Comparison of ENCODE assay signal across 8 cellular contexts in the genomic region with DNA sequence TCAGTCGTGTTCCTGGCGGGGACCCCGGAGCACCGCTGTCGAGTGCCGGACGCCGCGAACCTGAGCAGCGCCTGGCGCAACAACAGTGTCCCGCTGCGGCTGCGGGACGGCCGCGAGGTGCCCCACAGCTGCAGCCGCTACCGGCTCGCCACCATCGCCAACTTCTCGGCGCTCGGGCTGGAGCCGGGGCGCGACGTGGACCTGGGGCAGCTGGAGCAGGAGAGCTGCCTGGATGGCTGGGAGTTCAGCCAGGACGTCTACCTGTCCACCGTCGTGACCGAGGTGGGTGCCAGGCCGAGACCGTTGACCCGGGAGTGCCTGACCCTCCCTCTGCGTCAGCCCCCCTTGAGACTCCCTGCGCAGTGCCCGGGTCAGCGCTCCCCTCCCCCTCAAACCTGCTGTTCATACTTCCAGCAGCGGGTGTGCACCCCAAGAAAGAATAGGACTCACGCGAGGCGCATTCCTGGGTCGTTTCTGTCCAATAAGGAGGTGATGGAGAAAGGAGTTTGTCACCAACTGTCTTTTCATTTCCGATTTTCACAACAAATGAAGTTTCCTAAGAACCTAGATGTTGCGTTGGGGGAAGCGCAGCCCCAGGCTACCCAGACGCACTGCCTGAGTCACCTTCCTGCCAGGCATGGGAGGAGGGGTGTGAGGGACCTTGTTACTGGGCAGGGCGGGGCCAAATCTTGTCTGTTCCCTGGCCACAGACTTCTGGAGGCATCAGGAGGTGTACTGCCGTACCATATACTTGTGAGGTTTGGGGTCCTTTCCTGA. TPM values are rescaled to one million over a fixed set of nuclear protein-coding genes. Genes with fewer than 3 reads are reported as not detected.
DNase-seq lines count a peak whose midpoint lies in the region; ATAC-seq and TF ChIP-seq lines count a peak whose summit lies in the region.

No MANE protein-coding gene starts in this region.

- peaks cover 5% of the 10 kb centered on the region for H3K27me3 Mint-ChIP-seq in activated naive CD4-positive, alpha-beta T cell treated with anti-CD3 and anti-CD28 coated beads, Interleukin-2, amount 50 U/mL, for 24 hours

- peak; percentile 21 for DNase-seq in GM06990 (ENCODE audit: extremely low read depth, insufficient read length)
- no peak for DNase-seq in SK-N-MC (ENCODE audit: low read depth, low spot score)
- peak; percentile 95 for DNase-seq in cardiac septum (ENCODE audit: low spot score)
- DNase-seq in pulmonary artery endothelial cell (ENCODE audit: low read depth, low spot score), result peak; percentile 85
- DNase-seq in vagina (ENCODE audit: extremely low spot score in 2 of 2), result peak; percentile 72 to 91

- peak overlapping the region; percentile 92 for H3K4me3 Mint-ChIP-seq in activated naive CD4-positive, alpha-beta T cell treated with anti-CD3 and anti-CD28 coated beads, Interleukin-2, amount 50 U/mL, for 24 hours

- H3K4me1 Mint-ChIP-seq in activated naive CD4-positive, alpha-beta T cell treated with anti-CD3 and anti-CD28 coated beads, Interleukin-2, amount 50 U/mL, for 24 hours, result peaks cover 21% of the 10 kb centered on the region

- H3K9me3 Mint-ChIP-seq in activated naive CD4-positive, alpha-beta T cell treated with anti-CD3 and anti-CD28 coated beads, Interleukin-2, amount 50 U/mL, for 24 hours, result no peaks in the 10 kb centered on the region

- H3K4me3 ChIP-seq in GM06990 (replicated peaks; ENCODE audit: low read depth, low read length) (peak overlapping the region; percentile 13), SK-N-MC (peak overlapping the region; percentile 95), vagina (peak overlapping the region; percentile 61 to 80)

- peaks cover 15% of the 10 kb centered on the region for H3K4me1 ChIP-seq in vagina

- no peaks in the 10 kb centered on the region for H3K36me3 ChIP-seq in GM06990 (ENCODE audit: control insufficient read depth, insufficient read depth, low read length)
- no peaks in the 10 kb centered on the region for H3K36me3 ChIP-seq in SK-N-MC (ENCODE audit: insufficient read depth, low read length)
- no peaks in the 10 kb centered on the region for H3K36me3 ChIP-seq in vagina

- H3K9me3 ChIP-seq in SK-N-MC (ENCODE audit: low read depth, low read length) (no peaks in the 10 kb centered on the region), vagina (no peaks in the 10 kb centered on the region)

- H3K9ac ChIP-seq in SK-N-MC (ENCODE audit: insufficient read length), result no peak overlapping the region

- no peak overlapping the region for H3K27ac ChIP-seq in SK-N-MC
- H3K27ac ChIP-seq in vagina, result peak overlapping the region; percentile 94

- intact Hi-C loops in cardiac septum (cut with DNase I), result loop anchor here (5.0 kb wide), 2 partner anchors 67 to 202 kb away; no protein-coding TSS in a partner anchor
- intact Hi-C loops in vagina (cut with DNase I), result loop anchor here (2.0 to 10.0 kb wide), 3 partner anchors 34 to 70 kb away; a partner anchor contains a TSS

- peaks cover 4% of the 10 kb centered on the region for H3K27me3 ChIP-seq in GM06990 (replicated peaks; ENCODE audit: control insufficient read depth, insufficient read depth, low read length)
- no peaks in the 10 kb centered on the region for H3K27me3 ChIP-seq in vagina

- ATAC-seq in HG03097 (IDR thresholded peaks at IDR 0.05; ENCODE audit: low FRiP score, unreplicated experiment) (peak; percentile 9), HG02588 (IDR thresholded peaks at IDR 0.05; ENCODE audit: unreplicated experiment) (no peak)

- TF ChIP-seq POLR2A in vagina (IDR thresholded peaks at IDR 0.05), result no peak

- TF ChIP-seq CTCF in GM06990 (IDR thresholded peaks at IDR 0.05; ENCODE audit: insufficient read depth, low read length, poor library complexity, severe bottlenecking), result no peak
- TF ChIP-seq CTCF in vagina (IDR thresholded peaks at IDR 0.05), result no peak

- H3K36me3 Mint-ChIP-seq in activated naive CD4-positive, alpha-beta T cell treated with anti-CD3 and anti-CD28 coated beads, Interleukin-2, amount 50 U/mL, for 24 hours, result no peaks in the 10 kb centered on the region

- peak overlapping the region; percentile 72 for H3K27ac Mint-ChIP-seq in activated naive CD4-positive, alpha-beta T cell treated with anti-CD3 and anti-CD28 coated beads, Interleukin-2, amount 50 U/mL, for 24 hours

RNA-seq across cellular contexts. Expression of a gene that starts 0.7 kb away (rescaled TPM):
- total RNA-seq in cardiac septum (2.2 TPM), pulmonary artery endothelial cell (4.4 and 6.7 TPM in 2 replicates), vagina (1.7 TPM)

RNA-seq across cellular contexts. Expression of a gene that starts 37.4 kb away (rescaled TPM):
- total RNA-seq in cardiac septum (8.8 TPM), pulmonary artery endothelial cell (73.2 and 77.6 TPM in 2 replicates), vagina (76.4 TPM)

Comparison
In these comparisons a context has a peak if more than half of its experiments do, and no peak if none do; other contexts are left out.
1. H3K4me3 ChIP-seq: peak in every context shown above with its lines; median percentile 95 in SK-N-MC; 70 in vagina; 13 in GM06990.